Comparison of ENCODE assay signal across 16 cellular contexts in the genomic region with DNA sequence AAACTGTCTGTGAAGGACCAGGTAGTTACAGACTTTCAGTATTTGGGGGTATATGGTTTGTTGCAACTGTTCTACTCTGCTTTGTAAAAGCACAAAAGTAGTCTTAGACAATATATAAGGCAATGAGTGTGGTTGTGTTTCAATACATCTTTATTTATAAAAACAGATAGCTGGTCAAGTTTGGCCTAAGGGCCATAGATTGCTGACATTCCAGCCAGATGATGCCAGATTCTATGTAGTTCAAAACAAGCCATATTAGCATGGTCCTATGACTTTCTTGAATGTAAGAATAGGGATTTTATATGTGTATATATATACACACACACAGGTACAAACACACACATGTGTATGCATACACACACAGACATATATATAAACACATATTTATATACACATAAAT.
DNase-seq lines count a peak whose midpoint lies in the region; ATAC-seq and TF ChIP-seq lines count a peak whose summit lies in the region.
"Had no signal": no experiment of that assay in that cellular context is flagged by ENCODE, and none has a peak within 500 bp of the region (broad histone marks: within the 10 kb centered on the region; RNA-seq: fewer than 3 reads in every experiment).

No MANE protein-coding gene starts in this region.

- H3K27me3 Mint-ChIP-seq in HFFc6 (ENCODE audit: insufficient read depth) = no peaks in the 10 kb centered on the region
- H3K27me3 Mint-ChIP-seq: B cell; CD4-positive, alpha-beta T cell; IgD-negative memory B cell had no signal

- no peak overlapping the region for H3K27ac ChIP-seq in aorta (ENCODE audit: low read depth in 1 of 2, low read length in 2 of 2)

- H3K4me1 Mint-ChIP-seq in HFFc6 (ENCODE audit: low read depth) = peaks cover 24% of the 10 kb centered on the region
- H3K4me1 Mint-ChIP-seq: B cell, IgD-negative memory B cell had no signal

- no peak overlapping the region for H3K4me3 Mint-ChIP-seq in HFFc6
- H3K4me3 Mint-ChIP-seq: B cell; CD4-positive, alpha-beta T cell; IgD-negative memory B cell had no signal

- H3K4me1 ChIP-seq in aorta (ENCODE audit: control insufficient read depth in 1 of 2, insufficient read depth in 2 of 2, low read length in 2 of 2) = no peaks in the 10 kb centered on the region

- H3K9me3 Mint-ChIP-seq in HFFc6 = no peaks in the 10 kb centered on the region
- H3K9me3 Mint-ChIP-seq: CD4-positive, alpha-beta T cell had no signal

- DNase-seq in HFFc6 (peak; percentile 23), amniotic epithelial cell (ENCODE audit: low read depth) (peak; percentile 1), iris pigment epithelial cell (ENCODE audit: low read depth) (peak; percentile 30), aorta (no peak), NCI-H2227 treated with DMSO at 0.1 percent for 48 hours (lab: John Stamatoyannopoulos, UW) (no peak), GM13977 (ENCODE audit: low spot score) (no peak)
- no peak for DNase-seq in stimulated activated CD4-positive, alpha-beta T cell treated with anti-CD3 and anti-CD28 coated beads, Interleukin-4, amount 100 ng/mL, for 4 hours
- DNase-seq: C1 segment of cervical spinal cord; Calu3; CD4-positive, alpha-beta T cell; DMS 273 treated with DMSO at 0.1 percent for 48 hours; DMS79; GF-D8 had no signal

- no peaks in the 10 kb centered on the region for H3K36me3 ChIP-seq in aorta (ENCODE audit: control insufficient read depth in 1 of 2, insufficient read depth in 2 of 2, low read length in 1 of 2)

- TF ChIP-seq CTCF in HFFc6 (IDR thresholded peaks at IDR 0.05) = no peak
- TF ChIP-seq CTCF in GM13977 (IDR thresholded peaks at IDR 0.05; ENCODE audit: extremely low read depth, insufficient read depth, missing control alignments) = no peak

- H3K4me3 ChIP-seq in aorta (ENCODE audit: low read length in 2 of 2) = no peak overlapping the region

- no peak overlapping the region for H3K27ac Mint-ChIP-seq in HFFc6
- H3K27ac Mint-ChIP-seq: B cell; CD4-positive, alpha-beta T cell; IgD-negative memory B cell had no signal

- intact Hi-C loops in aorta (cut with DNase I) = no loop called here

- in situ Hi-C loops in GM13977 (cut with MboI; ENCODE audit: low pct_unique_long_range_greater_than_20kb, low sequenced_read_pairs, unreplicated experiment) = no loop called here

- no peaks in the 10 kb centered on the region for H3K27me3 ChIP-seq in aorta (ENCODE audit: control insufficient read depth in 1 of 2, insufficient read depth in 2 of 2, low read length in 1 of 2)

- ATAC-seq in aorta (ENCODE audit: low FRiP score) = no peak
- ATAC-seq: HCT116 had no signal

- 0 out of 2 replicates have a peak, but pooled peaks cover 4% of the 10 kb centered on the region for H3K36me3 Mint-ChIP-seq in HFFc6 (ENCODE audit: low read depth)
- H3K36me3 Mint-ChIP-seq: IgD-negative memory B cell had no signal

- H3K9me3 ChIP-seq in aorta (ENCODE audit: control insufficient read depth, low read length) = no peaks in the 10 kb centered on the region

Comparison
In these comparisons a context has a peak if more than half of its experiments do, and no peak if none do; other contexts are left out.
1. DNase-seq: peak in HFFc6 (single experiment), amniotic epithelial cell (single experiment) and iris pigment epithelial cell (single experiment); none in aorta (0 of 2), NCI-H2227 treated with DMSO at 0.1 percent for 48 hours (single experiment), stimulated activated CD4-positive, alpha-beta T cell treated with anti-CD3 and anti-CD28 coated beads, Interleukin-4, amount 100 ng/mL, for 4 hours (0 of 2) and GM13977 (single experiment).